In genomic region chr10:104334965-104335650, GRCh38 we compare ENCODE assay signal across 8 cellular contexts. TPM values are rescaled to one million over a fixed set of nuclear protein-coding genes. Genes with fewer than 3 reads are reported as not detected.
DNase-seq lines count a peak whose midpoint lies in the region; ATAC-seq and TF ChIP-seq lines count a peak whose summit lies in the region.

No MANE protein-coding gene starts in this region.

- TF ChIP-seq CTCF in IMR-90 (conservative IDR thresholded peaks at IDR 0.05; ENCODE audit: low read depth, low read length), result no peak
- TF ChIP-seq CTCF in PC-3 (conservative IDR thresholded peaks at IDR 0.05; ENCODE audit: low read depth, low read length), result no peak

- no peak for TF ChIP-seq RAD21 in IMR-90 (IDR thresholded peaks at IDR 0.05; ENCODE audit: low read length)

- H3K9me3 ChIP-seq in IMR-90 (ENCODE audit: control insufficient read depth, insufficient read depth, low read length) (no peaks in the 10 kb centered on the region), PC-3 (ENCODE audit: low read length) (no peaks in the 10 kb centered on the region), skeletal muscle satellite cell (replicated peaks; ENCODE audit: low read length) (no peaks in the 10 kb centered on the region)

- H3K79me2 ChIP-seq in PC-3 (ENCODE audit: low read length), result peaks cover 83% of the 10 kb centered on the region

- 0 out of 2 replicates have a peak overlapping the region, but pooled peaks have one; percentile 52 for H3K23ac ChIP-seq in IMR-90 (ENCODE audit: low read depth, low read length)

- peak overlapping the region; percentile 5; the same call in 1 of the 2 replicates for H3K27ac ChIP-seq in IMR-90 (ENCODE audit: insufficient read depth, low read length)
- peak overlapping the region; percentile 88 for H3K27ac ChIP-seq in PC-3 (ENCODE audit: low read length)

- POLR2A ChIA-PET in IMR-90 (lab: Charles Lee; ENCODE audit: unreplicated experiment) (no interaction called here), PC-3 (lab: Charles Lee; ENCODE audit: unreplicated experiment) (no interaction called here)

- H4K5ac ChIP-seq in IMR-90 (ENCODE audit: low read depth, low read length), result no peak overlapping the region

- peaks cover 3 to 68% of the 10 kb centered on the region in 2 experiments; a peak in 3 of 4 replicates for H3K79me1 ChIP-seq in IMR-90 (ENCODE audit: low read depth in 1 of 2, low read length in 2 of 2)

- H3K9me1 ChIP-seq in IMR-90 (ENCODE audit: insufficient read depth, low read length), result peaks cover 46% of the 10 kb centered on the region

- dilution Hi-C loops in IMR-90 (cut with HindIII; ENCODE audit: low sequenced_read_pairs, unreplicated experiment), result no loop called here

- H2BK120ac ChIP-seq in IMR-90 (ENCODE audit: low read depth, low read length), result no peak overlapping the region

- H3K36me3 ChIP-seq in IMR-90 (ENCODE audit: control insufficient read depth, insufficient read depth, low read length), result peaks cover 3% of the 10 kb centered on the region; the same call in 1 of the 2 replicates
- H3K36me3 ChIP-seq in PC-3 (ENCODE audit: low read depth, low read length), result no peaks in the 10 kb centered on the region
- peaks cover 41% of the 10 kb centered on the region for H3K36me3 ChIP-seq in skeletal muscle satellite cell (ENCODE audit: insufficient read depth, low read length)

- H3K9me2 ChIP-seq in PC-3 (replicated peaks; ENCODE audit: low read length), result no peaks in the 10 kb centered on the region

- H2BK5ac ChIP-seq in IMR-90 (ENCODE audit: low read depth, low read length, poor library complexity, severe bottlenecking), result no peak overlapping the region

- H4K91ac ChIP-seq in IMR-90 (ENCODE audit: insufficient read depth, low read depth, low read length), result no peak overlapping the region

- peak overlapping the region; percentile 25 for H2AK5ac ChIP-seq in IMR-90 (ENCODE audit: low read depth, low read length)

- H2AFZ ChIP-seq in IMR-90 (replicated peaks; ENCODE audit: low read length, poor library complexity) (no peak overlapping the region), PC-3 (ENCODE audit: low read length) (no peak overlapping the region)

- BruUV-seq in IMR-90 (replicated peaks; lab: Mats Ljungman, UMichigan) (no TSS peak), PC-3 (replicated peaks; lab: Mats Ljungman, UMichigan) (no TSS peak)

- H3K27me3 ChIP-seq in IMR-90 (ENCODE audit: control insufficient read depth, insufficient read depth, low read length) (no peaks in the 10 kb centered on the region), PC-3 (ENCODE audit: low read length) (no peaks in the 10 kb centered on the region), skeletal muscle satellite cell (ENCODE audit: control insufficient read depth, insufficient read depth, low read length) (no peaks in the 10 kb centered on the region)

- 0 out of 2 replicates have a peak overlapping the region, but pooled peaks have one; percentile 26 for H3K14ac ChIP-seq in IMR-90 (replicated peaks; ENCODE audit: low read depth, low read length)

- WGBS in IMR-90 (ENCODE audit: extremely low coverage in 2 of 2, insufficient read length in 1 of 2), 2 experiments, result 93% methylated on average over 6 of the region's 13 CpGs; no CpG with 5 or more reads in 1 of the 2 experiments

- no peak overlapping the region for H3K9ac ChIP-seq in IMR-90 (ENCODE audit: low read depth, low read length)
- peak overlapping the region; percentile 41 for H3K9ac ChIP-seq in PC-3 (ENCODE audit: low read length)
- peak overlapping the region; percentile 96 for H3K9ac ChIP-seq in skeletal muscle satellite cell (ENCODE audit: low read depth, low read length)

- peak overlapping the region in 1 of 2 experiments; percentile 4; a peak in 2 of 4 replicates for H4K8ac ChIP-seq in IMR-90 (ENCODE audit: low read depth in 2 of 2, low read length in 2 of 2)

- DNase-seq in IMR-90, result no peak
- peak; percentile 60 for DNase-seq in PC-3
- no peak for DNase-seq in posterior vena cava (ENCODE audit: low spot score)
- no peak for DNase-seq in activated CD4-positive, alpha-beta T cell treated with anti-CD3 and anti-CD28 coated beads for 1 hour
- DNase-seq in 8988T, result no peak

- H3K4ac ChIP-seq in IMR-90 (ENCODE audit: low read depth, low read length), result peak overlapping the region; percentile 24

- ATAC-seq in IMR-90 (ENCODE audit: low read depth) (no peak), PC-3 (no peak), esophagus mucosa (peak; percentile 60), HG03175 (IDR thresholded peaks at IDR 0.05; ENCODE audit: unreplicated experiment) (no peak)

- H4K20me1 ChIP-seq in IMR-90 (ENCODE audit: insufficient read depth, low read length) (peaks cover 68% of the 10 kb centered on the region), PC-3 (ENCODE audit: low read length) (peaks cover 22% of the 10 kb centered on the region)

- H3K4me2 ChIP-seq in IMR-90 (ENCODE audit: low read depth, low read length) (0 out of 2 replicates have a peak overlapping the region, but pooled peaks have one; percentile 76), PC-3 (ENCODE audit: low read length) (peak overlapping the region; percentile 99), skeletal muscle satellite cell (ENCODE audit: low read length) (peak overlapping the region; percentile 92)

- no peak overlapping the region for H3K18ac ChIP-seq in IMR-90 (ENCODE audit: low read depth, low read length)

- no peak overlapping the region for H2BK15ac ChIP-seq in IMR-90 (ENCODE audit: low read depth, low read length)

- no peak overlapping the region for H3K56ac ChIP-seq in IMR-90 (ENCODE audit: extremely low read depth, insufficient read depth, low read length)

- intact Hi-C loops in IMR-90 (cut with micrococcal nuclease), result loop anchor here (5.0 kb wide), 1 partner anchor 448 kb away; no protein-coding TSS in a partner anchor
- intact Hi-C loops in PC-3 (cut with micrococcal nuclease), result no loop called here
- intact Hi-C loops in posterior vena cava (cut with DNase I), result loop anchor here (5.0 kb wide), 2 partner anchors 33 to 38 kb away; no protein-coding TSS in a partner anchor

- peaks cover 51% of the 10 kb centered on the region for H3K4me1 ChIP-seq in IMR-90 (ENCODE audit: control insufficient read depth, insufficient read depth, low read length)
- H3K4me1 ChIP-seq in PC-3 (ENCODE audit: insufficient read depth, low read length), result peaks cover 74% of the 10 kb centered on the region
- H3K4me1 ChIP-seq in skeletal muscle satellite cell (ENCODE audit: control insufficient read depth, insufficient read depth, low read length), result peaks cover 72% of the 10 kb centered on the region

- H3K4me3 ChIP-seq in IMR-90 (ENCODE audit: insufficient read depth, low read depth, low read length) (no peak overlapping the region), PC-3 (ENCODE audit: low read length) (peak overlapping the region; percentile 93; the same call in 1 of the 2 replicates), skeletal muscle satellite cell (ENCODE audit: low read length) (peak overlapping the region; percentile 96)

- H2AK9ac ChIP-seq in IMR-90 (replicated peaks; ENCODE audit: low read depth, low read length, poor library complexity), result no peak overlapping the region

- H2BK20ac ChIP-seq in IMR-90 (ENCODE audit: low read depth, low read length), result no peak overlapping the region

- H3F3A ChIP-seq in PC-3 (ENCODE audit: low read length, unreplicated experiment), result no peaks in the 10 kb centered on the region

- CTCF ChIA-PET in IMR-90 (lab: Yijun Ruan, JAX) (no interaction called here), PC-3 (lab: Charles Lee) (no interaction called here)

- in situ Hi-C loops in IMR-90 (cut with MboI; ENCODE audit: low sequenced_read_pairs), result no loop called here

- TF ChIP-seq POLR2A in IMR-90 (IDR thresholded peaks at IDR 0.05; ENCODE audit: low read depth, low read length), result no peak

TF ChIP-seq in IMR-90, 13 proteins besides CTCF, POLR2A, EP300 and RAD21 (continues in another document):
- TF ChIP-seq BHLHE40 (IDR thresholded peaks at IDR 0.05; ENCODE audit: low read depth, low read length) (no peak), NFE2L2 (IDR thresholded peaks at IDR 0.05; ENCODE audit: low read depth, low read length) (no peak), MAZ (IDR thresholded peaks at IDR 0.05; ENCODE audit: borderline replicate concordance, low read depth, low read length) (no peak), RFX5 (IDR thresholded peaks at IDR 0.05; ENCODE audit: low read depth, low read length) (no peak), CHD1 (IDR thresholded peaks at IDR 0.05; ENCODE audit: low read depth, low read length) (no peak), SMC3 (IDR thresholded peaks at IDR 0.05; ENCODE audit: low read depth, low read length) (no peak), RCOR1 (IDR thresholded peaks at IDR 0.05; ENCODE audit: insufficient replicate concordance, low read length) (no peak), FOS (IDR thresholded peaks at IDR 0.05; ENCODE audit: low read depth, low read length) (no peak), CEBPB (IDR thresholded peaks at IDR 0.05; ENCODE audit: low read depth, low read length) (no peak)
- TF ChIP-seq, protein P1, sequence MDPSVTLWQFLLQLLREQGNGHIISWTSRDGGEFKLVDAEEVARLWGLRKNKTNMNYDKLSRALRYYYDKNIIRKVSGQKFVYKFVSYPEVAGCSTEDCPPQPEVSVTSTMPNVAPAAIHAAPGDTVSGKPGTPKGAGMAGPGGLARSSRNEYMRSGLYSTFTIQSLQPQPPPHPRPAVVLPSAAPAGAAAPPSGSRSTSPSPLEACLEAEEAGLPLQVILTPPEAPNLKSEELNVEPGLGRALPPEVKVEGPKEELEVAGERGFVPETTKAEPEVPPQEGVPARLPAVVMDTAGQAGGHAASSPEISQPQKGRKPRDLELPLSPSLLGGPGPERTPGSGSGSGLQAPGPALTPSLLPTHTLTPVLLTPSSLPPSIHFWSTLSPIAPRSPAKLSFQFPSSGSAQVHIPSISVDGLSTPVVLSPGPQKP (IDR thresholded peaks at IDR 0.05; ENCODE audit: borderline replicate concordance, low read depth, low read length), result no peak

RNA-seq across cellular contexts. Expression of gene ITPRIP, which starts 3.2 kb away (rescaled TPM):
- total RNA-seq in IMR-90 (2012; rRNA removed) (7.2 and 7.5 TPM in 2 replicates), PC-3 (2014; rRNA removed) (7.0 and 10.3 TPM in 2 replicates), esophagus mucosa (74.4 TPM), posterior vena cava (10 to 100 TPM; 22.4 to 36.8 TPM)
- polyA plus RNA-seq in IMR-90 (2012; rRNA removed), result 31.9 and 38.1 TPM in 2 replicates
- polyA plus RNA-seq in IMR-90 (2012; cell fraction: cytosol; rRNA removed), result 24.7 and 46.9 TPM in 2 replicates
- 64.8 and 65.2 TPM in 2 replicates for polyA plus RNA-seq in IMR-90 (2012; cell fraction: nucleus; rRNA removed; ENCODE audit: low replicate concordance)
- 28.4 and 31.9 TPM in 2 replicates for total RNA-seq in skeletal muscle satellite cell (2012; rRNA removed)

RNA-seq across cellular contexts. Expression of gene CFAP58, which starts 18.5 kb away (rescaled TPM):
- 0.36 and 0.83 TPM in 2 replicates for total RNA-seq in IMR-90 (2012; rRNA removed)
- polyA plus RNA-seq in IMR-90 (2012; rRNA removed), result 0.57 and 0.72 TPM in 2 replicates
- polyA plus RNA-seq in IMR-90 (2012; cell fraction: cytosol; rRNA removed), result 0.03 and 0.09 TPM in 2 replicates
- 0.14 and 1.3 TPM in 2 replicates for polyA plus RNA-seq in IMR-90 (2012; cell fraction: nucleus; rRNA removed; ENCODE audit: low replicate concordance)
- total RNA-seq in PC-3 (2014; rRNA removed), result 0.26 TPM in 1 of 2 replicates, not detected in the other
- total RNA-seq in esophagus mucosa, result 0.12 TPM
- total RNA-seq in skeletal muscle satellite cell (2012; rRNA removed), result 0.51 and 0.66 TPM in 2 replicates
- under 1 TPM; 0.46 to 0.86 TPM for total RNA-seq in posterior vena cava
